8 cellular contexts compared by ENCODE assay signal in genomic region chr7:90403174-90404113, GRCh38. TPM values are rescaled to one million over a fixed set of nuclear protein-coding genes. Genes with fewer than 3 reads are reported as not detected.
A peak's percentile ranks its signal among the peaks of the same experiment; 100 is the strongest.
DNase-seq lines count a peak whose midpoint lies in the region; ATAC-seq, FAIRE-seq and TF ChIP-seq lines count a peak whose summit lies in the region.

CLDN12 (plus strand) TSS chr7:90403461; CDS start chr7:90412677, 9,216 bp downstream.

- peaks cover 0 to 16% (median 2%) of the 10 kb centered on the region in 5 experiments for H3K9me3 Mint-ChIP-seq in brain

- H3K4me3 ChIP-seq in iPS DF 6.9 (ENCODE audit: low read length) (peak within 1 kb of the TSS; percentile 62; the same call in 1 of the 2 replicates), gastrocnemius medialis (peak within 1 kb of the TSS; percentile 68 to 87 (median 78))

- H3K4me1 ChIP-seq in iPS DF 6.9 (ENCODE audit: control insufficient read depth, insufficient read depth, low read length) (no peaks in the 10 kb centered on the region), gastrocnemius medialis (peaks cover 23 to 29% of the 10 kb centered on the region in 2 donors)

- H3K27ac ChIP-seq in iPS DF 6.9 (ENCODE audit: low read length) (no peak within 1 kb of the TSS), gastrocnemius medialis (peak within 1 kb of the TSS; percentile 93 to 99 (median 97))

- H3K36me3 ChIP-seq in iPS DF 6.9 (ENCODE audit: control insufficient read depth, insufficient read depth, low read length) (peaks cover 2% of the 10 kb centered on the region; the same call in 1 of the 2 replicates), gastrocnemius medialis (peaks cover 0 to 19% of the 10 kb centered on the region in 2 donors)

- in situ Hi-C loops in gastrocnemius medialis (cut with MboI; ENCODE audit: low sequenced_read_pairs in 4 of 4) = loop anchor here in 2 of 4 donors (10.0 kb wide), 2 partner anchors 59 to 159 kb away; partner anchors contain the start of genes GTPBP10 (in 2 of the 2) and CFAP69 (in 1 of the 2)

- peak within 1 kb of the TSS; percentile 94 to 98 (median 97) for H3K4me3 Mint-ChIP-seq in brain

- intact Hi-C loops in gastrocnemius medialis (cut with DNase I; ENCODE audit: low total_unique reads) = loop anchor here (1.0 to 5.0 kb wide), 2 partner anchors 57 to 156 kb away; partner anchors contain the start of genes CFAP69 and GTPBP10

- FAIRE-seq in TTC549 (lab: Jason Lieb, UNC) = peak; percentile 90

- peak; percentile 76 to 77 for TF ChIP-seq POLR2A in gastrocnemius medialis (IDR thresholded peaks at IDR 0.05)

- DNase-seq in 8988T (peak; percentile 42), NCI-H2081 treated with DMSO at 0.1 percent for 48 hours (lab: John Stamatoyannopoulos, UW) (peak; percentile 80), iPS DF 6.9 (ENCODE audit: low read depth, low spot score) (peak; percentile 94), gastrocnemius medialis (peak; percentile 92)

- peaks cover 18% of the 10 kb centered on the region for H3K27me3 Mint-ChIP-seq in brain

- TF ChIP-seq CTCF in brain (conservative IDR thresholded peaks at IDR 0.05) (peak in 1 of 2 experiments; percentile 9), gastrocnemius medialis (IDR thresholded peaks at IDR 0.05 in 4 of 5, conservative IDR thresholded peaks at IDR 0.05 in 1 of 5) (peak in 1 of 5 experiments; percentile 14)

- WGBS in iPS DF 6.9 (ENCODE audit: insufficient coverage, insufficient read length) = no CpG with 5 or more reads among the region's 35 CpGs

- peaks cover 23% of the 10 kb centered on the region for H3K36me3 Mint-ChIP-seq in brain

- H3K27me3 ChIP-seq in iPS DF 6.9 (ENCODE audit: control insufficient read depth, insufficient read depth, low read length) (no peaks in the 10 kb centered on the region; the same call in 1 of the 2 replicates), gastrocnemius medialis (no peaks in the 10 kb centered on the region)

- H3K9me3 ChIP-seq in iPS DF 6.9 (ENCODE audit: control insufficient read depth, insufficient read depth, low read length) = no peaks in the 10 kb centered on the region
- H3K9me3 ChIP-seq in gastrocnemius medialis = no peaks in the 10 kb centered on the region

- H3K4me1 Mint-ChIP-seq in brain = peaks cover 54% of the 10 kb centered on the region

- ATAC-seq in GM18519 (IDR thresholded peaks at IDR 0.05; ENCODE audit: low FRiP score, unreplicated experiment) (peak; percentile 98), HG03045 (IDR thresholded peaks at IDR 0.05; ENCODE audit: unreplicated experiment) (peak; percentile 96), gastrocnemius medialis (peak; percentile 93)

- peak within 1 kb of the TSS; percentile 97 to 99 (median 99) for H3K27ac Mint-ChIP-seq in brain

RNA-seq across cellular contexts. Expression of gene CLDN12, which starts in this region (rescaled TPM):
- polyA plus RNA-seq in brain (ENCODE audit: insufficient read depth, low read depth, low replicate concordance) = 6.3 TPM
- total RNA-seq in gastrocnemius medialis = 10 to 100 TPM in 3 of 4 donors, 1 to 10 TPM in 1; 9.5 to 39.9 (median 32.6) TPM

Comparison
In these comparisons a context has a peak if more than half of its experiments do, and no peak if none do; other contexts are left out.
1. DNase-seq: peak in every context shown above with its lines; median percentile 94 in iPS DF 6.9; 92 in gastrocnemius medialis; 80 in NCI-H2081 treated with DMSO at 0.1 percent for 48 hours; 42 in 8988T.